In the genomic region with DNA sequence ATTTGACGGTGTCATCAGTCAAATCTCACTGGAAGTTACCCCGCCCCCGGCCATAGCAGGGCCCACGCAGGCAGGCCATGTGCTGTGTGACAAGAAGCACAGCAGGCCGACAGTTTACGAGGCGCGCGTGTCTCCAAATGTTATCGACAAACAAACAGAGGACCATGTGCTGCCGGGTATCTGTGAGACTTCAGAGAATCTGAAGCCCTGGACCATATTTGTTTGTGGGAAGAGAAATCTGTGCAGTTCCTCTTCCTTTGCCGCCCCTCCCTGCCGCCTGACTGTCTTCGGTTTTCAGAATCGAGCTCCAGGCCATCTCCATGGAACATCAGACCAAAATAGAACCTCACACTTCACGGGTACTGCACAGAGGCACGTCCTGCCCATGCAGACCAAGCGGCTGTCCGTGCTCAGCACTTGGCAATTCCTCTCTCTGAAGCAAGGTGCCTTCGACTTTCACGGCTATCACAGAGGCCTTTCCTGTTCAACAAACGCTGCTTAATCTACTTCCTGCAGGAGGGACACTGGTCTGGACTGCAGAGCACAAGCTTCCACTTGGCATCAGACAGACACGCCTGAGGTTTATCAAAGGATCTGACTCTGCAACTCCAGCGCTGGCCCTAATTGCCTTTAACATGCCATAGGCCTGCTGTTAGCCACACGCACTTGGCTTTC, we compare ENCODE assay signal across 10 cellular contexts.
DNase-seq lines count a peak whose midpoint lies in the region; ATAC-seq and TF ChIP-seq lines count a peak whose summit lies in the region.
"Had no signal": no experiment of that assay in that cellular context is flagged by ENCODE, and none has a peak within 500 bp of the region (broad histone marks: within the 10 kb centered on the region; RNA-seq: fewer than 3 reads in every experiment).

No MANE protein-coding gene starts in this region.

- DNase-seq in HFFc6, result no peak
- peak; percentile 57 to 63 for DNase-seq in activated T-cell treated with anti-CD3 and anti-CD28 coated beads, Interleukin-2, amount 50 U/mL, for 48 hours
- DNase-seq in stimulated activated CD4-positive, alpha-beta T cell treated with anti-CD3 and anti-CD28 coated beads, Interleukin-2, amount 100 ng/mL, for 24 hours, result peak; percentile 61 to 62
- no peak for DNase-seq in omental fat pad (ENCODE audit: low spot score)
- no peak for DNase-seq in germinal center (ENCODE audit: low spot score)

- TF ChIP-seq CTCF in HFFc6 (IDR thresholded peaks at IDR 0.05) (no peak), omental fat pad (IDR thresholded peaks at IDR 0.05) (no peak)

- peak overlapping the region; percentile 24 for H3K9ac ChIP-seq in iPS-15b (ENCODE audit: low read depth, low read length)

- no peaks in the 10 kb centered on the region for H3K27me3 ChIP-seq in iPS-15b (ENCODE audit: control insufficient read depth, insufficient read depth, low read length)
- H3K27me3 ChIP-seq: ascending aorta had no signal

- H3K4me3 ChIP-seq in iPS-15b (ENCODE audit: low read depth, low read length), result no peak overlapping the region
- H3K4me3 ChIP-seq: ascending aorta had no signal

- H3K36me3 ChIP-seq in iPS-15b (ENCODE audit: control insufficient read depth, insufficient read depth, low read length), result no peaks in the 10 kb centered on the region
- H3K36me3 ChIP-seq: ascending aorta had no signal

- H3K4me1 ChIP-seq in iPS-15b (ENCODE audit: control insufficient read depth, insufficient read depth, low read length), result peaks cover 8% of the 10 kb centered on the region
- H3K4me1 ChIP-seq: ascending aorta had no signal

- peaks cover 6% of the 10 kb centered on the region; the same call in 1 of the 2 replicates for H3K9me3 Mint-ChIP-seq in HFFc6
- H3K9me3 Mint-ChIP-seq: nephron had no signal

- H3K27me3 Mint-ChIP-seq in HFFc6 (ENCODE audit: insufficient read depth), result no peaks in the 10 kb centered on the region; the same call in 1 of the 2 replicates

- H3K9me3 ChIP-seq in iPS-15b (ENCODE audit: control insufficient read depth, insufficient read depth, low read length), result no peaks in the 10 kb centered on the region
- H3K9me3 ChIP-seq: ascending aorta had no signal

- ATAC-seq in HG03159 (IDR thresholded peaks at IDR 0.05; ENCODE audit: unreplicated experiment) (no peak), omental fat pad (ENCODE audit: low FRiP score) (no peak), HG03342 (IDR thresholded peaks at IDR 0.05; ENCODE audit: unreplicated experiment) (no peak)

- H3K4me3 Mint-ChIP-seq in HFFc6, result peak overlapping the region; percentile 15; the same call in 1 of the 2 replicates
- H3K4me3 Mint-ChIP-seq: nephron had no signal

- H3K4me1 Mint-ChIP-seq in HFFc6 (ENCODE audit: low read depth), result no peaks in the 10 kb centered on the region
- H3K4me1 Mint-ChIP-seq: nephron had no signal

- H3K36me3 Mint-ChIP-seq in HFFc6 (ENCODE audit: low read depth), result no peaks in the 10 kb centered on the region

- H3K27ac Mint-ChIP-seq in HFFc6, result no peak overlapping the region
- H3K27ac Mint-ChIP-seq: nephron had no signal

Comparison
In these comparisons a context has a peak if more than half of its experiments do, and no peak if none do; other contexts are left out.
1. DNase-seq: peak in activated T-cell treated with anti-CD3 and anti-CD28 coated beads, Interleukin-2, amount 50 U/mL, for 48 hours (2 of 2) and stimulated activated CD4-positive, alpha-beta T cell treated with anti-CD3 and anti-CD28 coated beads, Interleukin-2, amount 100 ng/mL, for 24 hours (2 of 2); none in HFFc6 (single experiment), omental fat pad (single experiment) and germinal center (single experiment).